In genomic region chr10:45997994-45998763, GRCh38 we compare ENCODE assay signal across 1 cellular context.
TF ChIP-seq lines count a peak whose summit lies in the region.

No MANE protein-coding gene starts in this region.

TF ChIP-seq in HepG2, 621 proteins besides CTCF, POLR2A, EP300 and RAD21 (continued from another document and continues in another):
- TF ChIP-seq AKAP8 (CRISPR knock-in tag; IDR thresholded peaks at IDR 0.05) = 0 out of 2 replicates have a peak, but pooled peaks have one; percentile 33
- TF ChIP-seq TFE3 (CRISPR knock-in tag; IDR thresholded peaks at IDR 0.05) = no peak
- TF ChIP-seq HOXA3 (CRISPR knock-in tag; IDR thresholded peaks at IDR 0.05) = peak; percentile 40; the same call in 1 of the 2 replicates
- no peak for TF ChIP-seq NONO (IDR thresholded peaks at IDR 0.05)
- peak; percentile 75 for TF ChIP-seq NONO (CRISPR knock-in tag; conservative IDR thresholded peaks at IDR 0.05)
- peak; percentile 45; the same call in 1 of the 2 replicates for TF ChIP-seq ZNF652 (CRISPR knock-in tag; IDR thresholded peaks at IDR 0.05; ENCODE audit: borderline replicate concordance, low read depth)
- TF ChIP-seq ZNF629 (CRISPR knock-in tag; conservative IDR thresholded peaks at IDR 0.05) = peak; percentile 71
- TF ChIP-seq NR2F2 (IDR thresholded peaks at IDR 0.05; ENCODE audit: borderline replicate concordance, low read depth) = peak; percentile 98
- TF ChIP-seq ZBTB3 (CRISPR knock-in tag; IDR thresholded peaks at IDR 0.05; ENCODE audit: borderline replicate concordance, low read depth) = 0 out of 2 replicates have a peak, but pooled peaks have one; percentile 40
- peak; percentile 77 for TF ChIP-seq ZMYM2 (CRISPR knock-in tag; IDR thresholded peaks at IDR 0.05)
- TF ChIP-seq ZHX2 (IDR thresholded peaks at IDR 0.05; ENCODE audit: low read depth) = no peak
- peak; percentile 52; the same call in 1 of the 2 replicates for TF ChIP-seq ZHX2 (CRISPR knock-in tag; IDR thresholded peaks at IDR 0.05; ENCODE audit: borderline replicate concordance)
- TF ChIP-seq ZNF770 (CRISPR knock-in tag; IDR thresholded peaks at IDR 0.05) = peak; percentile 8; the same call in 1 of the 2 replicates
- TF ChIP-seq THRA (CRISPR knock-in tag; IDR thresholded peaks at IDR 0.05; ENCODE audit: borderline replicate concordance) = peak; percentile 80; the same call in 1 of the 2 replicates
- TF ChIP-seq ZNF609 (CRISPR knock-in tag; IDR thresholded peaks at IDR 0.05; ENCODE audit: borderline replicate concordance) = peak; percentile 99
- no peak for TF ChIP-seq THAP7 (CRISPR knock-in tag; IDR thresholded peaks at IDR 0.05)
- TF ChIP-seq LBX2 (CRISPR knock-in tag; IDR thresholded peaks at IDR 0.05; ENCODE audit: borderline replicate concordance) = no peak
- no peak for TF ChIP-seq HMGXB3 (CRISPR knock-in tag; IDR thresholded peaks at IDR 0.05; ENCODE audit: borderline replicate concordance)
- TF ChIP-seq MTF2 (CRISPR knock-in tag; IDR thresholded peaks at IDR 0.05; ENCODE audit: borderline replicate concordance) = no peak
- peak; percentile 99 for TF ChIP-seq ISL2 (CRISPR knock-in tag; IDR thresholded peaks at IDR 0.05)
- no peak for TF ChIP-seq NR0B2 (CRISPR knock-in tag; IDR thresholded peaks at IDR 0.05)
- TF ChIP-seq ZNF704 (CRISPR knock-in tag; IDR thresholded peaks at IDR 0.05; ENCODE audit: borderline replicate concordance) = no peak
- TF ChIP-seq SNAI1 (CRISPR knock-in tag; IDR thresholded peaks at IDR 0.05; ENCODE audit: borderline replicate concordance) = no peak
- TF ChIP-seq KLF12 (CRISPR knock-in tag; IDR thresholded peaks at IDR 0.05; ENCODE audit: borderline replicate concordance) = peak; percentile 40; the same call in 1 of the 2 replicates
- peak; percentile 77 for TF ChIP-seq ZNF331 (CRISPR knock-in tag; IDR thresholded peaks at IDR 0.05)
- peak; percentile 71 for TF ChIP-seq HOXD1 (CRISPR knock-in tag; IDR thresholded peaks at IDR 0.05)
- peak; percentile 83 for TF ChIP-seq ZBTB7B (CRISPR knock-in tag; IDR thresholded peaks at IDR 0.05)
